Comparison of ENCODE assay signal across 2 cellular contexts in genomic region chr1:99587008-99587407, GRCh38.
TF ChIP-seq lines count a peak whose summit lies in the region.

No MANE protein-coding gene starts in this region.

TF ChIP-seq in IMR-90, 13 proteins besides CTCF, POLR2A, EP300 and RAD21:
- TF ChIP-seq MXI1 (IDR thresholded peaks at IDR 0.05; ENCODE audit: borderline replicate concordance, low read depth, low read length), result no peak
- no peak for TF ChIP-seq SMC3 (IDR thresholded peaks at IDR 0.05; ENCODE audit: low read depth, low read length)
- TF ChIP-seq RCOR1 (IDR thresholded peaks at IDR 0.05; ENCODE audit: insufficient replicate concordance, low read length), result no peak
- no peak for TF ChIP-seq MAZ (IDR thresholded peaks at IDR 0.05; ENCODE audit: borderline replicate concordance, low read depth, low read length)
- TF ChIP-seq CHD1 (IDR thresholded peaks at IDR 0.05; ENCODE audit: low read depth, low read length), result no peak
- no peak for TF ChIP-seq CEBPB (IDR thresholded peaks at IDR 0.05; ENCODE audit: low read depth, low read length)
- TF ChIP-seq MAFK (IDR thresholded peaks at IDR 0.05; ENCODE audit: low read depth, low read length), result no peak
- no peak for TF ChIP-seq NFE2L2 (IDR thresholded peaks at IDR 0.05; ENCODE audit: low read depth, low read length)
- no peak for TF ChIP-seq BHLHE40 (IDR thresholded peaks at IDR 0.05; ENCODE audit: low read depth, low read length)
- TF ChIP-seq FOS (IDR thresholded peaks at IDR 0.05; ENCODE audit: low read depth, low read length), result no peak
- no peak for TF ChIP-seq ELK1 (IDR thresholded peaks at IDR 0.05; ENCODE audit: borderline replicate concordance, low read depth, low read length)
- TF ChIP-seq RFX5 (IDR thresholded peaks at IDR 0.05; ENCODE audit: low read depth, low read length), result no peak
- TF ChIP-seq, protein P1, sequence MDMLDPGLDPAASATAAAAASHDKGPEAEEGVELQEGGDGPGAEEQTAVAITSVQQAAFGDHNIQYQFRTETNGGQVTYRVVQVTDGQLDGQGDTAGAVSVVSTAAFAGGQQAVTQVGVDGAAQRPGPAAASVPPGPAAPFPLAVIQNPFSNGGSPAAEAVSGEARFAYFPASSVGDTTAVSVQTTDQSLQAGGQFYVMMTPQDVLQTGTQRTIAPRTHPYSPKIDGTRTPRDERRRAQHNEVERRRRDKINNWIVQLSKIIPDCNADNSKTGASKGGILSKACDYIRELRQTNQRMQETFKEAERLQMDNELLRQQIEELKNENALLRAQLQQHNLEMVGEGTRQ (IDR thresholded peaks at IDR 0.05; ENCODE audit: low read depth, low read length), result no peak

TF ChIP-seq in K562, 482 proteins besides CTCF, POLR2A, EP300 and RAD21 (continues in another document):
- TF ChIP-seq NR2C2 (CRISPR knock-in tag; IDR thresholded peaks at IDR 0.05), result no peak
- TF ChIP-seq NR2C2 (tag; IDR thresholded peaks at IDR 0.05), result peak; percentile 50; the same call in 1 of the 2 replicates
- TF ChIP-seq PTRF (tag; IDR thresholded peaks at IDR 0.05), result peak; percentile 85
- TF ChIP-seq ZNF311 (CRISPR knock-in tag; IDR thresholded peaks at IDR 0.05), result peak; percentile 80
- no peak for TF ChIP-seq HCFC1 (IDR thresholded peaks at IDR 0.05; ENCODE audit: low read depth, low read length)
- 0 out of 2 replicates have a peak, but pooled peaks have one; percentile 48 for TF ChIP-seq ZNF395 (CRISPR knock-in tag; IDR thresholded peaks at IDR 0.05)
- no peak for TF ChIP-seq NKRF (IDR thresholded peaks at IDR 0.05; ENCODE audit: borderline replicate concordance)
- TF ChIP-seq TEAD2 (tag; IDR thresholded peaks at IDR 0.05), result 0 out of 2 replicates have a peak, but pooled peaks have one; percentile 49
- TF ChIP-seq EGR1 (conservative IDR thresholded peaks at IDR 0.05), result no peak
- no peak for TF ChIP-seq NONO (IDR thresholded peaks at IDR 0.05; ENCODE audit: low read depth in 2 of 2, low read length in 1 of 2)
- peak; percentile 85 for TF ChIP-seq MECOM (CRISPR knock-in tag; IDR thresholded peaks at IDR 0.05)
- TF ChIP-seq ID3 (CRISPR knock-in tag; IDR thresholded peaks at IDR 0.05), result no peak
- TF ChIP-seq ID3 (tag; IDR thresholded peaks at IDR 0.05), result peak; percentile 72; the same call in 1 of the 2 replicates
- TF ChIP-seq CUX1 (CRISPR knock-in tag; IDR thresholded peaks at IDR 0.05), result no peak
- no peak for TF ChIP-seq SUPT5H (IDR thresholded peaks at IDR 0.05)
- TF ChIP-seq KLF6 (CRISPR knock-in tag; IDR thresholded peaks at IDR 0.05; ENCODE audit: borderline replicate concordance), result peak; percentile 82; the same call in 1 of the 2 replicates
- TF ChIP-seq HMG20B (CRISPR knock-in tag; IDR thresholded peaks at IDR 0.05), result no peak
- TF ChIP-seq GATAD2A (IDR thresholded peaks at IDR 0.05), result 0 out of 2 replicates have a peak, but pooled peaks have one; percentile 48
- TF ChIP-seq TAF7 (tag; IDR thresholded peaks at IDR 0.05), result peak; percentile 76
- 0 out of 6 replicates have a peak, but pooled peaks of 1 of the 3 experiments have one; percentile 23 for TF ChIP-seq ZBTB11 (CRISPR knock-in tag; IDR thresholded peaks at IDR 0.05)
- no peak for TF ChIP-seq HMGXB4 (CRISPR knock-in tag; IDR thresholded peaks at IDR 0.05)
- TF ChIP-seq NR2C1 (IDR thresholded peaks at IDR 0.05), result no peak
- peak; percentile 85 for TF ChIP-seq NR2C1 (tag; IDR thresholded peaks at IDR 0.05)
- TF ChIP-seq ZNF239 (CRISPR knock-in tag; IDR thresholded peaks at IDR 0.05), result peak; percentile 69
- TF ChIP-seq PHTF2 (CRISPR knock-in tag; IDR thresholded peaks at IDR 0.05), result peak; percentile 17; the same call in 1 of the 2 replicates
- TF ChIP-seq HIVEP1 (CRISPR knock-in tag; IDR thresholded peaks at IDR 0.05), result peak; percentile 81; the same call in 1 of the 2 replicates
- peak; percentile 95 for TF ChIP-seq DDX20 (tag; IDR thresholded peaks at IDR 0.05; ENCODE audit: low read depth)
- TF ChIP-seq SMAD3 (CRISPR knock-in tag; conservative IDR thresholded peaks at IDR 0.05), result peak; percentile 90
- TF ChIP-seq ZNF780A (CRISPR knock-in tag; IDR thresholded peaks at IDR 0.05), result no peak
- TF ChIP-seq ZNF583 (CRISPR knock-in tag; IDR thresholded peaks at IDR 0.05), result peak; percentile 89
- TF ChIP-seq ZNF766 (CRISPR knock-in tag; conservative IDR thresholded peaks at IDR 0.05), result 0 out of 2 replicates have a peak, but pooled peaks have one; percentile 45
- peak; percentile 90 for TF ChIP-seq MEF2D (tag; conservative IDR thresholded peaks at IDR 0.05; ENCODE audit: low read depth)
- 0 out of 2 replicates have a peak, but pooled peaks have one; percentile 13 for TF ChIP-seq IRF9 (tag; IDR thresholded peaks at IDR 0.05)
- TF ChIP-seq, protein P2, sequence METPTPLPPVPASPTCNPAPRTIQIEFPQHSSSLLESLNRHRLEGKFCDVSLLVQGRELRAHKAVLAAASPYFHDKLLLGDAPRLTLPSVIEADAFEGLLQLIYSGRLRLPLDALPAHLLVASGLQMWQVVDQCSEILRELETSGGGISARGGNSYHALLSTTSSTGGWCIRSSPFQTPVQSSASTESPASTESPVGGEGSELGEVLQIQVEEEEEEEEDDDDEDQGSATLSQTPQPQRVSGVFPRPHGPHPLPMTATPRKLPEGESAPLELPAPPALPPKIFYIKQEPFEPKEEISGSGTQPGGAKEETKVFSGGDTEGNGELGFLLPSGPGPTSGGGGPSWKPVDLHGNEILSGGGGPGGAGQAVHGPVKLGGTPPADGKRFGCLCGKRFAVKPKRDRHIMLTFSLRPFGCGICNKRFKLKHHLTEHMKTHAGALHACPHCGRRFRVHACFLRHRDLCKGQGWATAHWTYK (CRISPR knock-in tag; IDR thresholded peaks at IDR 0.05), result peak; percentile 43; the same call in 1 of the 2 replicates
- peak; percentile 80 for TF ChIP-seq CXXC5 (CRISPR knock-in tag; IDR thresholded peaks at IDR 0.05)
- TF ChIP-seq ZBTB34 (CRISPR knock-in tag; IDR thresholded peaks at IDR 0.05), result peak; percentile 31; the same call in 1 of the 2 replicates
